In the genomic region with DNA sequence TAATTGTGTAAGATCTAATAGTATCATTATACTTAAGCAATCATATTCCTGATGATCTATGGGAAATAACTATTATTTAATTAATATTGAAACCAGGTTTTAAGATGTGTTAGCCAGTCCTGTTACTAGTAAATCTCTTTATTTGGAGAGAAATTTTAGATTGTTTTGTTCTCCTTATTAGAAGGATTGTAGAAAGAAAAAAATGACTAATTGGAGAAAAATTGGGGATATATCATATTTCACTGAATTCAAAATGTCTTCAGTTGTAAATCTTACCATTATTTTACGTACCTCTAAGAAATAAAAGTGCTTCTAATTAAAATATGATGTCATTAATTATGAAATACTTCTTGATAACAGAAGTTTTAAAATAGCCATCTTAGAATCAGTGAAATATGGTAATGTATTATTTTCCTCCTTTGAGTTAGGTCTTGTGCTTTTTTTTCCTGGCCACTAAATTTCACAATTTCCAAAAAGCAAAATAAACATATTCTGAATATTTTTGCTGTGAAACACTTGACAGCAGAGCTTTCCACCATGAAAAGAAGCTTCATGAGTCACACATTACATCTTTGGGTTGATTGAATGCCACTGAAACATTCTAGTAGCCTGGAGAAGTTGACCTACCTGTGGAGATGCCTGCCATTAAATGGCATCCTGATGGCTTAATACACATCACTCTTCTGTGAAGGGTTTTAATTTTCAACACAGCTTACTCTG, we compare ENCODE assay signal across 11 cellular contexts. TPM values are rescaled to one million over a fixed set of nuclear protein-coding genes. Genes with fewer than 3 reads are reported as not detected.
DNase-seq lines count a peak whose midpoint lies in the region; ATAC-seq, FAIRE-seq and TF ChIP-seq lines count a peak whose summit lies in the region.
"Had no signal": no experiment of that assay in that cellular context is flagged by ENCODE, and none has a peak within 500 bp of the region (broad histone marks: within the 10 kb centered on the region; RNA-seq: fewer than 3 reads in every experiment).

No MANE protein-coding gene starts in this region.

- no peaks in the 10 kb centered on the region for H3K9me3 Mint-ChIP-seq in activated CD8-positive, alpha-beta memory T cell treated with anti-CD3 and anti-CD28 coated beads, Interleukin-2, amount 10 ng/mL, durations not matched to agents 7 days and 5 days (ENCODE audit: low read depth)

- H3K27ac Mint-ChIP-seq in activated CD8-positive, alpha-beta memory T cell treated with anti-CD3 and anti-CD28 coated beads, Interleukin-2, amount 10 ng/mL, durations not matched to agents 7 days and 5 days, result peak overlapping the region; percentile 59

- BruUV-seq in OCI-LY7 (replicated peaks; lab: Mats Ljungman, UMichigan), result no TSS peak

- H3K4me1 Mint-ChIP-seq in activated CD8-positive, alpha-beta memory T cell treated with anti-CD3 and anti-CD28 coated beads, Interleukin-2, amount 10 ng/mL, durations not matched to agents 7 days and 5 days, result peaks cover 58% of the 10 kb centered on the region

- H3K27me3 Mint-ChIP-seq in activated CD8-positive, alpha-beta memory T cell treated with anti-CD3 and anti-CD28 coated beads, Interleukin-2, amount 10 ng/mL, durations not matched to agents 7 days and 5 days, result no peaks in the 10 kb centered on the region

- no peak overlapping the region for H3K4me3 ChIP-seq in OCI-LY7 (ENCODE audit: low read depth, low read length, poor library complexity, severe bottlenecking)
- H3K4me3 ChIP-seq in adrenal gland, result no peak overlapping the region
- H3K4me3 ChIP-seq in aorta (ENCODE audit: low read length in 2 of 2), result no peak overlapping the region
- H3K4me3 ChIP-seq: pancreas had no signal

- peaks cover 53% of the 10 kb centered on the region for H3K4me1 ChIP-seq in OCI-LY7 (ENCODE audit: insufficient read depth, low read length, poor library complexity, severe bottlenecking)
- H3K4me1 ChIP-seq in adrenal gland (replicated peaks in 1 of 2), result no peaks in the 10 kb centered on the region
- peaks cover 0 to 3% of the 10 kb centered on the region in 2 donors for H3K4me1 ChIP-seq in aorta (ENCODE audit: control insufficient read depth in 1 of 2, insufficient read depth in 2 of 2, low read length in 2 of 2)

- H3K79me2 ChIP-seq in OCI-LY7 (ENCODE audit: insufficient read depth, low read depth, low read length), result peaks cover 91% of the 10 kb centered on the region

- TF ChIP-seq CTCF in OCI-LY7 (conservative IDR thresholded peaks at IDR 0.05; ENCODE audit: low read length) (no peak), adrenal gland (IDR thresholded peaks at IDR 0.05) (no peak)

- H3K27ac ChIP-seq in OCI-LY7 (ENCODE audit: low read depth, low read length, poor library complexity, severe bottlenecking) (no peak overlapping the region), adrenal gland (no peak overlapping the region), aorta (ENCODE audit: low read depth in 1 of 2, low read length in 2 of 2) (no peak overlapping the region)
- H3K27ac ChIP-seq: pancreas had no signal

- 0 out of 2 replicates have a peak overlapping the region, but pooled peaks have one; percentile 9 for H3K4me2 ChIP-seq in OCI-LY7 (ENCODE audit: low read length)

- peaks cover 72% of the 10 kb centered on the region for H3K36me3 Mint-ChIP-seq in activated CD8-positive, alpha-beta memory T cell treated with anti-CD3 and anti-CD28 coated beads, Interleukin-2, amount 10 ng/mL, durations not matched to agents 7 days and 5 days

- H3K36me3 ChIP-seq in OCI-LY7 (ENCODE audit: insufficient read depth, low read length), result peaks cover 85% of the 10 kb centered on the region
- H3K36me3 ChIP-seq in adrenal gland (replicated peaks in 1 of 2), result no peaks in the 10 kb centered on the region
- H3K36me3 ChIP-seq in aorta (ENCODE audit: control insufficient read depth in 1 of 2, insufficient read depth in 2 of 2, low read length in 1 of 2), result no peaks in the 10 kb centered on the region

- POLR2A ChIA-PET in OCI-LY7 (lab: Charles Lee), result interaction anchor here (1.0 to 2.1 kb wide), 3 partner anchors 11 to 30 kb away, joined by 3 to 6 read pairs (median 3); no protein-coding TSS in a partner anchor

- no peak for DNase-seq in activated CD8-positive, alpha-beta memory T cell treated with anti-CD3 and anti-CD28 coated beads, Interleukin-2, amount 10 ng/mL, durations not matched to agents 7 days and 5 days
- no peak for DNase-seq in activated CD8-positive, alpha-beta memory T cell treated with anti-CD3 and anti-CD28 coated beads for 24 hours
- no peak for DNase-seq in OCI-LY7 (ENCODE audit: low spot score)
- peak; percentile 54 for DNase-seq in renal cortical epithelial cell (ENCODE audit: low read depth)
- DNase-seq in adrenal gland, result no peak
- DNase-seq in aorta, result no peak
- DNase-seq: mesenchymal stem cell; pancreas; stimulated activated CD4-positive, alpha-beta T cell treated with anti-CD3 and anti-CD28 coated beads, Interleukin-4, amount 100 ng/mL, for 1 hour had no signal

- 0 out of 2 replicates have a peak, but pooled peaks cover 4% of the 10 kb centered on the region for H4K20me1 ChIP-seq in OCI-LY7 (ENCODE audit: insufficient read depth, low read length)

- intact Hi-C loops in OCI-LY7 (cut with micrococcal nuclease; ENCODE audit: unreplicated experiment) (no loop called here), adrenal gland (cut with DNase I) (no loop called here), aorta (cut with DNase I) (no loop called here)

- H2AFZ ChIP-seq in OCI-LY7 (ENCODE audit: low read length), result no peak overlapping the region

- H3K9me3 ChIP-seq in OCI-LY7 (ENCODE audit: low read length), result no peaks in the 10 kb centered on the region
- no peaks in the 10 kb centered on the region for H3K9me3 ChIP-seq in adrenal gland (replicated peaks in 1 of 3)
- H3K9me3 ChIP-seq in aorta (ENCODE audit: control insufficient read depth, low read length), result no peaks in the 10 kb centered on the region
- H3K9me3 ChIP-seq: pancreas had no signal

- ATAC-seq in activated CD8-positive, alpha-beta memory T cell treated with anti-CD3 and anti-CD28 coated beads, Interleukin-2, amount 10 ng/mL, durations not matched to agents 7 days and 5 days, result no peak
- ATAC-seq in GM18520 (IDR thresholded peaks at IDR 0.05; ENCODE audit: unreplicated experiment), result no peak
- ATAC-seq in aorta (ENCODE audit: low FRiP score), result no peak
- ATAC-seq: pancreas had no signal

- CTCF ChIA-PET in activated CD8-positive, alpha-beta memory T cell treated with anti-CD3 and anti-CD28 coated beads, Interleukin-2, amount 10 ng/mL, durations not matched to agents 7 days and 5 days (lab: Charles Lee), result interaction anchor here (0.9 to 2.1 kb wide), 3 partner anchors 10 to 30 kb away, joined by 3 to 11 read pairs (median 7); no protein-coding TSS in a partner anchor
- CTCF ChIA-PET in OCI-LY7 (lab: Charles Lee; ENCODE audit: unreplicated experiment), result no interaction called here

- H3K27me3 ChIP-seq in adrenal gland (no peaks in the 10 kb centered on the region), aorta (ENCODE audit: control insufficient read depth in 1 of 2, insufficient read depth in 2 of 2, low read length in 1 of 2) (no peaks in the 10 kb centered on the region)
- H3K27me3 ChIP-seq: pancreas had no signal

- WGBS in adrenal gland, 4 donors, result 73 to 87% (median 81%) methylated on average over 1 of the region's 1 CpG
- WGBS in aorta, 2 donors, result 90 to 94% methylated on average over 1 of the region's 1 CpG

- FAIRE-seq in colon (lab: Jason Lieb, UNC), result peak; percentile 28
- FAIRE-seq: pancreas had no signal

- H3K4me3 Mint-ChIP-seq in activated CD8-positive, alpha-beta memory T cell treated with anti-CD3 and anti-CD28 coated beads, Interleukin-2, amount 10 ng/mL, durations not matched to agents 7 days and 5 days, result no peak overlapping the region

- TF ChIP-seq POLR2A in adrenal gland (IDR thresholded peaks at IDR 0.05), result no peak

- no peaks in the 10 kb centered on the region for H3K9me2 ChIP-seq in OCI-LY7 (ENCODE audit: insufficient read depth, low read length)

RNA-seq across cellular contexts. Expression of gene BIRC3, which starts 6.4 kb away (rescaled TPM):
- 100 to 1,000 TPM in 1 of 2 experiments, 10 to 100 TPM in 1; 46.4 to 231 TPM for total RNA-seq in activated CD8-positive, alpha-beta memory T cell treated with anti-CD3 and anti-CD28 coated beads, Interleukin-2, amount 10 ng/mL, durations not matched to agents 7 days and 5 days
- 23.0 and 27.2 TPM in 2 replicates for total RNA-seq in OCI-LY7 (2014; rRNA removed; shearing (Covaris generic))
- total RNA-seq in OCI-LY7 (2022), result 66.9 and 69.2 TPM in 2 replicates
- total RNA-seq in renal cortical epithelial cell, result 69.9 and 130 TPM in 2 replicates
- total RNA-seq in adrenal gland, result 1 to 10 TPM in 7 of 8 donors, under 1 TPM in 1; 0.48 to 8.6 (median 2.8) TPM
- polyA plus RNA-seq in adrenal gland, result 1 to 10 TPM; 2.9 to 7.6 (median 3.9) TPM
- 10 to 100 TPM; 13.7 to 19.3 TPM for total RNA-seq in aorta
- polyA plus RNA-seq in aorta, result 10 to 100 TPM in 1 of 2 donors, 1 to 10 TPM in 1; 2.6 to 10.1 TPM

RNA-seq across cellular contexts. Expression of gene BIRC2, which starts 23.3 kb away (rescaled TPM):
- 10 to 100 TPM; 30.7 to 30.9 TPM for total RNA-seq in activated CD8-positive, alpha-beta memory T cell treated with anti-CD3 and anti-CD28 coated beads, Interleukin-2, amount 10 ng/mL, durations not matched to agents 7 days and 5 days
- total RNA-seq in OCI-LY7 (2014; rRNA removed; shearing (Covaris generic)), result 32.6 and 38.0 TPM in 2 replicates
- total RNA-seq in OCI-LY7 (2022) (36.1 and 40.7 TPM in 2 replicates), renal cortical epithelial cell (125 and 146 TPM in 2 replicates), adrenal gland (100 to 1,000 TPM in 1 of 8 donors, 10 to 100 TPM in 7; 33.4 to 112 (median 48.4) TPM), aorta (10 to 100 TPM; 41.1 to 51.2 TPM)
- polyA plus RNA-seq in adrenal gland (10 to 100 TPM; 25.8 to 50.1 (median 27.9) TPM), aorta (10 to 100 TPM; 18.4 to 22.5 TPM)
